Comparison of ENCODE assay signal across 9 cellular contexts in the genomic region with DNA sequence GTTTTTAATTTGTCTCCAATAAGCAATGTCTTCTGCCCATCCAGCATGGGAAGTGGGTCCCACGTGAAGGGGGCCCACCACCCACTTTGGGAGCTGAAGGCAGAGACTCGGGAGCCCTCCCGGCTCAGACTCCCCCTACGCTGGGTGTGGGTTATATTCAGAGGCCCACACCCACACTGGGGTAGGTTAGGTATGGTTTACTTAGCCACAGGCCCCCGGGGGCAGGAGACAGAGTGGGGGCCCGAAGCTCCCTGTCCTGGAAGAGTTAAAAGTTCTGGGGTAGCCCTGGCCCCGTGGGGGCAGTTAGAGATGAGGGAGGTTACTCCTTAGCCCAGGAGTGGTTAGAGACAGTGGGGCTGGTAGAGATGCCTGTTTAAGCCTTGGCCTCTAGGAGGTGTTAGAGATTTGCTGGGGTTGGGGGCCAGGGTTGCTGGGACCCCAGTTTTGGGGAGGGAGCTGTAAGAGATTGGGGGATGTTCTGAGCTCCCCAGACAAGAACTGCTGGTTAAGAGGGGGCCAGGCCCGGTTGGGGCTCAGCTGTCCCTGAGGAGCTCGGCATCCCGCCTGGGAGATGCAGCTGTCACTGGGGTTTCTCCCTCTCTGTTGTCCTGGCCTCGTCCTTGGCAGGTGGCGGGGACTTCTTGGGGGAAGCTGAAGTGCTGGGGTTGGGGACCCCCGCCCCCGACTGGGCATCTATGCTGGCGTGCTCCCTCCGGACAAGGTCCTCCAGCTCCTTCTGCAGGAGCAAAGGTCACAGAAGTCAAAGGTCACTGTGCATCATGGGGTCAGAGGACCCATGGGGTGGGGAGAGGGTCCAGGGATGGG. TPM values are rescaled to one million over a fixed set of nuclear protein-coding genes. Genes with fewer than 3 reads are reported as not detected.
DNase-seq lines count a peak whose midpoint lies in the region; ATAC-seq and TF ChIP-seq lines count a peak whose summit lies in the region.
"Had no signal": no experiment of that assay in that cellular context is flagged by ENCODE, and none has a peak within 500 bp of the region (broad histone marks: within the 10 kb centered on the region; RNA-seq: fewer than 3 reads in every experiment).

No MANE protein-coding gene starts in this region.

- no peaks in the 10 kb centered on the region for H3K9me3 ChIP-seq in RWPE2 (ENCODE audit: severe bottlenecking)

- peaks cover 4% of the 10 kb centered on the region for H3K4me1 ChIP-seq in RWPE2 (ENCODE audit: insufficient read depth, poor library complexity, severe bottlenecking)
- H3K4me1 ChIP-seq: parathyroid adenoma had no signal

- H3K27me3 ChIP-seq in RWPE2 (ENCODE audit: insufficient read depth, poor library complexity, severe bottlenecking): no peaks in the 10 kb centered on the region

- no peak for ATAC-seq in RWPE2 (ENCODE audit: low read depth)
- ATAC-seq in HG02885 (IDR thresholded peaks at IDR 0.05; ENCODE audit: poor library complexity, unreplicated experiment): no peak
- ATAC-seq in HG03432 (IDR thresholded peaks at IDR 0.05; ENCODE audit: unreplicated experiment): no peak

- H3K27ac ChIP-seq in RWPE2 (ENCODE audit: poor library complexity, severe bottlenecking) (peak overlapping the region; percentile 26), skin epidermis (peak overlapping the region in 20 of 21 experiments; percentile 48 to 97 (median 81))
- H3K27ac ChIP-seq: parathyroid adenoma had no signal

- H3K4me3 ChIP-seq in GM12875 (ENCODE audit: low read depth, low read length) (peak overlapping the region; percentile 60), RWPE2 (ENCODE audit: severe bottlenecking) (no peak overlapping the region), epithelial cell of proximal tubule (ENCODE audit: low read depth, low read length) (no peak overlapping the region), skin epidermis (no peak overlapping the region)

- H3K36me3 ChIP-seq in RWPE2 (ENCODE audit: low read depth): no peaks in the 10 kb centered on the region

- 0 out of 2 replicates have a peak, but pooled peaks have one; percentile 6 for TF ChIP-seq CTCF in GM12875 (IDR thresholded peaks at IDR 0.05; ENCODE audit: borderline replicate concordance, insufficient read depth, low read depth, low read length)
- TF ChIP-seq CTCF in RWPE2 (IDR thresholded peaks at IDR 0.05; ENCODE audit: poor library complexity, severe bottlenecking): no peak
- peak; percentile 12 for TF ChIP-seq CTCF in epithelial cell of proximal tubule (conservative IDR thresholded peaks at IDR 0.05; ENCODE audit: low read depth, low read length)

- no peak for DNase-seq in RWPE2 (ENCODE audit: low spot score)
- no peak for DNase-seq in epithelial cell of proximal tubule (ENCODE audit: low read depth)
- DNase-seq in hepatic stellate cell (ENCODE audit: low spot score): no peak
- no peak for DNase-seq in stimulated activated CD8-positive, alpha-beta memory T cell treated with anti-CD3 and anti-CD28 coated beads, Interleukin-4, amount 100 ng/mL, for 48 hours

RNA-seq across cellular contexts. Expression of gene RINL, which starts 0.7 kb away (rescaled TPM):
- 10.9 and 11.2 TPM in 2 replicates for total RNA-seq in epithelial cell of proximal tubule

RNA-seq across cellular contexts. Expression of gene SIRT2, which starts 20.6 kb away (rescaled TPM):
- total RNA-seq in epithelial cell of proximal tubule: 26.1 and 43.5 TPM in 2 replicates

RNA-seq across cellular contexts. Expression of gene NFKBIB, which starts 21.0 kb away (rescaled TPM):
- total RNA-seq in epithelial cell of proximal tubule: 23.6 and 33.1 TPM in 2 replicates

RNA-seq across cellular contexts. Expression of gene HNRNPL, which starts 29.0 kb away (rescaled TPM):
- 224 and 403 TPM in 2 replicates for total RNA-seq in epithelial cell of proximal tubule

RNA-seq across cellular contexts. Expression of gene CCER2, which starts 33.2 kb away (rescaled TPM):
- not detected in 2 replicates for total RNA-seq in epithelial cell of proximal tubule
